ENCODE assay signal across 10 cellular contexts in the genomic region with DNA sequence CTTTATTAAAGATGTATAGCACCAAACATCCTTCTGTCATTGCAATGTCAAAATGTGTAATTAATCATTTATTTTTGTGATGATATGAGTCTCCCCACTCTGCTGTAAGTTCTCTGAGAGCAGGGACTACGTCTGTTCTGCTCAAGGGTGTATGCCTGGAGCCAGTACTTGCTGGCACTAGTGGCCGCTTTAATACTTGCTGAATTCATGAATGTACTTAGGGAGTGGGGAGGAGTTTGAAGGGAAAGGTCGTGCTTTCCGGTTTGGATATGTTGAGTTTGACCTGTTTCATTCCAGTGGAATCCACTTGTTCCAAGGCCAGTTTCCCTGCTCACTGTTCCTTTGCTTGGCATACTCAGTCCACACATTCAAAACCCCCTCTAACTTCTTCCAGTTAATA. TPM values are rescaled to one million over a fixed set of nuclear protein-coding genes. Genes with fewer than 3 reads are reported as not detected.
DNase-seq lines count a peak whose midpoint lies in the region; ATAC-seq and TF ChIP-seq lines count a peak whose summit lies in the region.
"Had no signal": no experiment of that assay in that cellular context is flagged by ENCODE, and none has a peak within 500 bp of the region (broad histone marks: within the 10 kb centered on the region; RNA-seq: fewer than 3 reads in every experiment).

No MANE protein-coding gene starts in this region.

- H3K27ac Mint-ChIP-seq in stimulated activated naive B cell treated with anti-CD40 and anti-IgM and Interleukin-4, amounts not matched to agents 10 μg/mL and 1 μg/mL and 100 μg/mL, for 72 hours, result no peak overlapping the region
- H3K27ac Mint-ChIP-seq: activated naive CD8-positive, alpha-beta T cell treated with anti-CD3 and anti-CD28 coated beads, Interleukin-2, amount 50 U/mL, for 24 hours had no signal

- peaks cover 0 to 11% of the 10 kb centered on the region in 2 donors for H3K27me3 Mint-ChIP-seq in stimulated activated naive B cell treated with anti-CD40 and anti-IgM and Interleukin-4, amounts not matched to agents 10 μg/mL and 1 μg/mL and 100 μg/mL, for 72 hours

- H4K20me1 ChIP-seq in OCI-LY3 (ENCODE audit: insufficient read depth, low read length), result peaks cover 10% of the 10 kb centered on the region

- peaks cover 10% of the 10 kb centered on the region; the same call in 1 of the 2 replicates for H3K27me3 ChIP-seq in OCI-LY3 (ENCODE audit: low read depth, low read length)

- peaks cover 5 to 9% of the 10 kb centered on the region in 2 donors for H3K36me3 Mint-ChIP-seq in stimulated activated naive B cell treated with anti-CD40 and anti-IgM and Interleukin-4, amounts not matched to agents 10 μg/mL and 1 μg/mL and 100 μg/mL, for 72 hours

- H3K4me1 ChIP-seq in OCI-LY3 (ENCODE audit: low read length), result peaks cover 13% of the 10 kb centered on the region

- H3K9me3 ChIP-seq in OCI-LY3 (ENCODE audit: insufficient read depth, low read length), result no peaks in the 10 kb centered on the region

- 0 out of 2 replicates have a peak overlapping the region, but pooled peaks have one; percentile 95 for H3K4me2 ChIP-seq in OCI-LY3 (ENCODE audit: low read length)

- H3K4me1 Mint-ChIP-seq in stimulated activated naive B cell treated with anti-CD40 and anti-IgM and Interleukin-4, amounts not matched to agents 10 μg/mL and 1 μg/mL and 100 μg/mL, for 72 hours, result peaks cover 15 to 20% of the 10 kb centered on the region in 2 donors

- H3K9me3 Mint-ChIP-seq in stimulated activated naive B cell treated with anti-CD40 and anti-IgM and Interleukin-4, amounts not matched to agents 10 μg/mL and 1 μg/mL and 100 μg/mL, for 72 hours, result no peaks in the 10 kb centered on the region
- H3K9me3 Mint-ChIP-seq: activated naive CD8-positive, alpha-beta T cell treated with anti-CD3 and anti-CD28 coated beads, Interleukin-2, amount 50 U/mL, for 24 hours had no signal

- no peak overlapping the region for H3K9ac ChIP-seq in OCI-LY3 (ENCODE audit: low read length)

- TF ChIP-seq CTCF in OCI-LY3 (IDR thresholded peaks at IDR 0.05; ENCODE audit: low read depth, low read length), result no peak
- TF ChIP-seq CTCF in epithelial cell of proximal tubule (conservative IDR thresholded peaks at IDR 0.05; ENCODE audit: low read depth, low read length), result peak; percentile 25
- TF ChIP-seq CTCF in retinal pigment epithelial cell (conservative IDR thresholded peaks at IDR 0.05; ENCODE audit: low read depth, low read length), result peak; percentile 18

- H3K4me3 ChIP-seq in OCI-LY3 (ENCODE audit: low read length) (no peak overlapping the region), epithelial cell of proximal tubule (ENCODE audit: low read depth, low read length) (peak overlapping the region; percentile 14), retinal pigment epithelial cell (ENCODE audit: low read length) (no peak overlapping the region)

- no peak overlapping the region for H3K4me3 Mint-ChIP-seq in stimulated activated naive B cell treated with anti-CD40 and anti-IgM and Interleukin-4, amounts not matched to agents 10 μg/mL and 1 μg/mL and 100 μg/mL, for 72 hours

- no peaks in the 10 kb centered on the region for H3K36me3 ChIP-seq in OCI-LY3 (replicated peaks; ENCODE audit: low read depth, low read length)

- no peak overlapping the region for H3K27ac ChIP-seq in OCI-LY3 (ENCODE audit: low read length)

- ATAC-seq in stimulated activated naive B cell treated with anti-CD40 and anti-IgM and Interleukin-4, amounts not matched to agents 10 μg/mL and 1 μg/mL and 100 μg/mL, for 72 hours (replicated peaks), result no peak
- ATAC-seq: activated naive CD8-positive, alpha-beta T cell treated with anti-CD3 and anti-CD28 coated beads, Interleukin-2, amount 50 U/mL, for 24 hours had no signal

- peaks cover 26% of the 10 kb centered on the region for H3K79me2 ChIP-seq in OCI-LY3 (ENCODE audit: low read length)

- H2AFZ ChIP-seq in OCI-LY3 (ENCODE audit: low read depth, low read length), result no peak overlapping the region

- DNase-seq in NCI-H2227 (lab: John Stamatoyannopoulos, UW; ENCODE audit: unreplicated experiment) (peak; percentile 35), NCI-H2227 treated with DMSO at 0.1 percent for 48 hours (lab: John Stamatoyannopoulos, UW) (no peak), epithelial cell of proximal tubule (ENCODE audit: low read depth) (no peak), retinal pigment epithelial cell (ENCODE audit: low read depth) (peak; percentile 53), putamen (ENCODE audit: low spot score) (no peak), NCI-H1105 treated with DMSO at 0.1 percent for 48 hours (lab: John Stamatoyannopoulos, UW) (no peak)
- no peak for DNase-seq in stimulated activated naive B cell treated with anti-CD40 and anti-IgM and Interleukin-4, amounts not matched to agents 10 μg/mL and 1 μg/mL and 100 μg/mL, for 72 hours
- DNase-seq: activated naive CD8-positive, alpha-beta T cell treated with anti-CD3 and anti-CD28 coated beads, Interleukin-2, amount 50 U/mL, for 24 hours; stimulated activated CD4-positive, alpha-beta T cell treated with anti-CD3 and anti-CD28 coated beads, Interleukin-1b, Interleukin-23, amount 100 ng/mL, for 48 hours had no signal

RNA-seq across cellular contexts. Expression of a gene that starts 1.9 kb away (rescaled TPM):
- total RNA-seq in epithelial cell of proximal tubule, result 10.4 and 14.5 TPM in 2 replicates

RNA-seq across cellular contexts. Expression of a gene that starts 36.5 kb away (rescaled TPM):
- 14.0 and 15.2 TPM in 2 replicates for total RNA-seq in epithelial cell of proximal tubule

Comparison
In these comparisons a context has a peak if more than half of its experiments do, and no peak if none do; other contexts are left out.
1. DNase-seq: peak in NCI-H2227 (single experiment) and retinal pigment epithelial cell (single experiment); none in NCI-H2227 treated with DMSO at 0.1 percent for 48 hours (single experiment), epithelial cell of proximal tubule (single experiment), putamen (single experiment), NCI-H1105 treated with DMSO at 0.1 percent for 48 hours (single experiment) and stimulated activated naive B cell treated with anti-CD40 and anti-IgM and Interleukin-4, amounts not matched to agents 10 μg/mL and 1 μg/mL and 100 μg/mL, for 72 hours (single experiment).